32 cellular contexts compared by ENCODE assay signal in the genomic region with DNA sequence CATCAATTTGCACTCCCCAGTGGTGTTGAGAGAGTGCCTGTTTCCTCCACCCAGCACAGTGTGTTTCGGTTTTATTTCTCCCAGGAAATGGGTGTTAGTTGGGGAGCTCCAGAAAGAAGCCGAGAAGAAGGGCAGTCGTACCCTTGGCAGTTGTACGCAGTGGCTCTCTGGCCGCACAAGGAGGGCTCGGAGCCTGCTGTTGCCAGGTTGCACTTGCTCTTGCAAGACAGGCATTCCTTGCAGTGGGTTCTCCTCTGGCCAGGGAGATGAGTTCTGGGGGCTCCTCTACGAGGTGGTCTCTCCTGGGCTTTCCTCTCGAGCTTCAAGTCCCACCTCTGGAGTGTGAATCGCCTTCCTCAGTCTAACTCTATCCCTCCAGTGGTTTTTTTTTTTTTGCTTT. TPM values are rescaled to one million over a fixed set of nuclear protein-coding genes. Genes with fewer than 3 reads are reported as not detected.
"Had no signal": no experiment of that assay in that cellular context is flagged by ENCODE, and none has a peak within 500 bp of the region (broad histone marks: within the 10 kb centered on the region; RNA-seq: fewer than 3 reads in every experiment).

No MANE protein-coding gene starts in this region.

- H3K4me1 ChIP-seq: lower lobe of right lung had no signal

- H3K4me1 Mint-ChIP-seq: activated CD8-positive, alpha-beta memory T cell treated with anti-CD3 and anti-CD28 coated beads, Interleukin-2, amount 10 ng/mL, durations not matched to agents 7 days and 5 days had no signal

- H3K27ac Mint-ChIP-seq: activated CD4-positive, alpha-beta T cell treated with anti-CD3 and anti-CD28 coated beads for 36 hours; activated CD8-positive, alpha-beta memory T cell treated with anti-CD3 and anti-CD28 coated beads, Interleukin-2, amount 10 ng/mL, durations not matched to agents 7 days and 5 days; activated CD8-positive, alpha-beta T cell treated with anti-CD3 and anti-CD28 coated beads, Interleukin-2, amount 10 ng/mL, durations not matched to agents 7 days and 5 days; activated naive CD4-positive, alpha-beta T cell treated with anti-CD3 and anti-CD28 coated beads, Interleukin-2, amount 50 U/mL, for 24 hours; activated T-helper 2 cell treated with anti-CD3 and anti-CD28 coated beads, Interferon-gamma antibody, Interleukin-2, Interleukin-4, amounts not matched to agents 10 μg/mL and 5 μg/mL and 100 μg/mL, durations not matched to agents 14 hours and 24 hours and 36 hours; stimulated activated naive B cell treated with anti-CD40 and anti-IgM and Interleukin-4, amounts not matched to agents 10 μg/mL and 1 μg/mL and 100 μg/mL, for 72 hours had no signal

- H3K9me3 Mint-ChIP-seq: activated naive CD4-positive, alpha-beta T cell treated with anti-CD3 and anti-CD28 coated beads, Interleukin-2, amount 50 U/mL, for 24 hours; activated T-helper 2 cell treated with anti-CD3 and anti-CD28 coated beads, Interferon-gamma antibody, Interleukin-2, Interleukin-4, amounts not matched to agents 10 μg/mL and 5 μg/mL and 100 μg/mL, durations not matched to agents 14 hours and 24 hours and 36 hours; nephron; stimulated activated naive B cell treated with anti-CD40 and anti-IgM and Interleukin-4, amounts not matched to agents 10 μg/mL and 1 μg/mL and 100 μg/mL, for 72 hours had no signal

- H3K4me3 Mint-ChIP-seq: activated CD4-positive, alpha-beta T cell treated with anti-CD3 and anti-CD28 coated beads for 36 hours; activated CD8-positive, alpha-beta memory T cell treated with anti-CD3 and anti-CD28 coated beads, Interleukin-2, amount 10 ng/mL, durations not matched to agents 7 days and 5 days; activated CD8-positive, alpha-beta T cell treated with anti-CD3 and anti-CD28 coated beads, Interleukin-2, amount 10 ng/mL, durations not matched to agents 7 days and 5 days; activated naive CD4-positive, alpha-beta T cell treated with anti-CD3 and anti-CD28 coated beads, Interleukin-2, amount 50 U/mL, for 24 hours; nephron; stimulated activated naive B cell treated with anti-CD40 and anti-IgM and Interleukin-4, amounts not matched to agents 10 μg/mL and 1 μg/mL and 100 μg/mL, for 72 hours had no signal

- H3K36me3 Mint-ChIP-seq: activated CD8-positive, alpha-beta memory T cell treated with anti-CD3 and anti-CD28 coated beads, Interleukin-2, amount 10 ng/mL, durations not matched to agents 7 days and 5 days had no signal

- ATAC-seq: activated CD4-positive, alpha-beta T cell treated with anti-CD3 and anti-CD28 coated beads for 36 hours; activated CD8-positive, alpha-beta memory T cell treated with anti-CD3 and anti-CD28 coated beads, Interleukin-2, amount 10 ng/mL, durations not matched to agents 7 days and 5 days; activated CD8-positive, alpha-beta T cell treated with anti-CD3 and anti-CD28 coated beads, Interleukin-2, amount 10 ng/mL, durations not matched to agents 7 days and 5 days; body of pancreas; gastroesophageal sphincter; left lobe of liver; lower lobe of right lung; sciatic nerve; stimulated activated naive B cell treated with anti-CD40 and anti-IgM and Interleukin-4, amounts not matched to agents 10 μg/mL and 1 μg/mL and 100 μg/mL, for 72 hours had no signal

- H3K9me3 ChIP-seq: body of pancreas, gastroesophageal sphincter, lower lobe of right lung, ovary, prostate gland, stomach, suprapubic skin, vagina had no signal

- DNase-seq: activated CD4-positive, alpha-beta T cell treated with anti-CD3 and anti-CD28 coated beads for 36 hours; activated CD4-positive, CD25-positive, alpha-beta regulatory T cell; activated CD8-positive, alpha-beta memory T cell treated with anti-CD3 and anti-CD28 coated beads, Interleukin-2, amount 10 ng/mL, durations not matched to agents 7 days and 5 days; activated CD8-positive, alpha-beta T cell treated with anti-CD3 and anti-CD28 coated beads, Interleukin-2, amount 10 ng/mL, durations not matched to agents 7 days and 5 days; activated T-cell treated with anti-CD3 and anti-CD28 coated beads, Interleukin-2, amount 50 U/mL, for 48 hours; body of pancreas; effector CD8-positive, alpha-beta T cell; kidney glomerular epithelial cell; lower lobe of right lung; retina; small intestine; stimulated activated CD4-positive, alpha-beta T cell treated with anti-CD3 and anti-CD28 coated beads, Interleukin-1b, Interleukin-23, amount 100 ng/mL, for 48 hours; stimulated activated CD4-positive, alpha-beta T cell treated with anti-CD3 and anti-CD28 coated beads, Interleukin-4, amount 100 ng/mL, for 4 hours; stimulated activated CD8-positive, alpha-beta memory T cell treated with anti-CD3 and anti-CD28 coated beads, Interleukin-4, amount 100 ng/mL, for 48 hours; stimulated activated naive B cell treated with anti-CD40 and anti-IgM and Interleukin-4, amounts not matched to agents 10 μg/mL and 1 μg/mL and 100 μg/mL, for 72 hours; stomach; trophoblast cell had no signal

- H3K27me3 ChIP-seq: body of pancreas, gastroesophageal sphincter, ovary, stomach, suprapubic skin, vagina had no signal

- H3K36me3 ChIP-seq: ovary, prostate gland had no signal

- H3K27me3 Mint-ChIP-seq: activated CD4-positive, alpha-beta T cell treated with anti-CD3 and anti-CD28 coated beads for 36 hours; activated CD8-positive, alpha-beta memory T cell treated with anti-CD3 and anti-CD28 coated beads, Interleukin-2, amount 10 ng/mL, durations not matched to agents 7 days and 5 days; activated naive CD4-positive, alpha-beta T cell treated with anti-CD3 and anti-CD28 coated beads, Interleukin-2, amount 50 U/mL, for 24 hours; stimulated activated naive B cell treated with anti-CD40 and anti-IgM and Interleukin-4, amounts not matched to agents 10 μg/mL and 1 μg/mL and 100 μg/mL, for 72 hours had no signal

- H3K27ac ChIP-seq: body of pancreas, lower lobe of right lung, ovary, prostate gland, suprapubic skin, vagina had no signal

- H3K4me3 ChIP-seq: body of pancreas, gastroesophageal sphincter, lower lobe of right lung, ovary, prostate gland, stomach, suprapubic skin, vagina had no signal

RNA-seq across cellular contexts. Expression of gene QRFP, which starts 29.1 kb away (rescaled TPM):
- total RNA-seq: activated CD4-positive, alpha-beta T cell treated with anti-CD3 and anti-CD28 coated beads for 36 hours; activated CD8-positive, alpha-beta memory T cell treated with anti-CD3 and anti-CD28 coated beads, Interleukin-2, amount 10 ng/mL, durations not matched to agents 7 days and 5 days; activated CD8-positive, alpha-beta T cell treated with anti-CD3 and anti-CD28 coated beads, Interleukin-2, amount 10 ng/mL, durations not matched to agents 7 days and 5 days; activated T-helper 2 cell treated with anti-CD3 and anti-CD28 coated beads, Interferon-gamma antibody, Interleukin-2, Interleukin-4, amounts not matched to agents 10 μg/mL and 5 μg/mL and 100 μg/mL, durations not matched to agents 14 hours and 24 hours and 36 hours; body of pancreas; dermis microvascular lymphatic vessel endothelial cell; epithelial cell of proximal tubule; gastroesophageal sphincter; left lobe of liver; lower lobe of right lung; mesenteric fat pad; mucosa of gallbladder; ovary; sciatic nerve; stomach; suprapubic skin; T-helper 1 cell treated with Interleukin-12 subunit alpha and Interleukin-12 subunit beta and Interleukin-4 antibody, amounts not matched to agents 30 ng/mL and 1 ng/mL, for 36 hours; vagina had no signal
- polyA plus RNA-seq: ovary, stomach had no signal
